ENCODE assay signal across 9 cellular contexts in genomic region chr7:149598721-149599308, GRCh38.
A peak's percentile ranks its signal among the peaks of the same experiment; 100 is the strongest.
DNase-seq lines count a peak whose midpoint lies in the region; ATAC-seq and TF ChIP-seq lines count a peak whose summit lies in the region.
"Had no signal": no experiment of that assay in that cellular context is flagged by ENCODE, and none has a peak within 500 bp of the region (broad histone marks: within the 10 kb centered on the region; RNA-seq: fewer than 3 reads in every experiment).

No MANE protein-coding gene starts in this region.

- H3K79me2 ChIP-seq in smooth muscle cell (ENCODE audit: low read depth): no peaks in the 10 kb centered on the region

- H3K36me3 Mint-ChIP-seq in T-cell: peaks cover 45% of the 10 kb centered on the region

- no peak overlapping the region for H2AFZ ChIP-seq in smooth muscle cell (ENCODE audit: low read depth)
- H2AFZ ChIP-seq: parathyroid adenoma had no signal

- no peaks in the 10 kb centered on the region for H3K27me3 Mint-ChIP-seq in T-cell

- no peak overlapping the region for H3K27ac Mint-ChIP-seq in T-cell

- H3K4me1 ChIP-seq in smooth muscle cell (ENCODE audit: low read depth): no peaks in the 10 kb centered on the region
- H3K4me1 ChIP-seq in Peyer's patch: no peaks in the 10 kb centered on the region
- H3K4me1 ChIP-seq: parathyroid adenoma had no signal

- in situ Hi-C loops in G401 (cut with HindIII; ENCODE audit: low sequenced_read_pairs): no loop called here

- peak; percentile 89 for ATAC-seq in SK-N-SH treated with all-trans-retinoic acid at 6 μM for 48 hours
- ATAC-seq in T-cell (replicated peaks in 1 of 4): no peak

- H3K9me3 Mint-ChIP-seq in T-cell: no peaks in the 10 kb centered on the region

- CTCF ChIA-PET in HEK293T (lab: Yijun Ruan, JAX): interaction anchor here (0.7 to 1.2 kb wide), 2 partner anchors 27 to 51 kb away, joined by 3 to 7 read pairs; no protein-coding TSS in a partner anchor
- CTCF ChIA-PET in T-cell (lab: Charles Lee): interaction anchor here in 1 of 2 donors (1.1 kb wide), 1 partner anchor 27 kb away, joined by 5 read pairs; no protein-coding TSS in a partner anchor

- POLR2A ChIA-PET in HEK293T (lab: Yijun Ruan, JAX) (interaction anchor here (0.7 kb wide), 1 partner anchor 103 kb away, joined by 3 read pairs; no protein-coding TSS in a partner anchor), T-cell (lab: Charles Lee) (no interaction called here)

- no peaks in the 10 kb centered on the region for H4K20me1 ChIP-seq in smooth muscle cell (ENCODE audit: low read depth)

- 100% methylated on average over 1 of the region's 1 CpG for whole genome bisulfite sequencing in smooth muscle cell (ENCODE audit: low lambda C conversion rate)

- no peak overlapping the region for H3K9ac ChIP-seq in smooth muscle cell (ENCODE audit: low read depth)
- H3K9ac ChIP-seq: parathyroid adenoma had no signal

- H3K4me2 ChIP-seq in smooth muscle cell: no peak overlapping the region

- H3K9me3 ChIP-seq in smooth muscle cell (replicated peaks; ENCODE audit: low read depth): no peaks in the 10 kb centered on the region
- H3K9me3 ChIP-seq in Peyer's patch: no peaks in the 10 kb centered on the region

- H3K4me3 ChIP-seq in foreskin fibroblast (ENCODE audit: low read depth in 1 of 2, low read length in 2 of 2) (no peak overlapping the region), smooth muscle cell (no peak overlapping the region), Peyer's patch (no peak overlapping the region)

- H3K27me3 ChIP-seq in smooth muscle cell (ENCODE audit: low read depth) (no peaks in the 10 kb centered on the region), Peyer's patch (no peaks in the 10 kb centered on the region)

- H3K4me3 Mint-ChIP-seq in T-cell: peak overlapping the region in 1 of 3 donors; percentile 77

- H3K27ac ChIP-seq in smooth muscle cell (ENCODE audit: low read depth) (no peak overlapping the region), Peyer's patch (no peak overlapping the region)
- H3K27ac ChIP-seq: parathyroid adenoma had no signal

- TF ChIP-seq POLR2A in Peyer's patch (IDR thresholded peaks at IDR 0.05): no peak

- no peaks in the 10 kb centered on the region for H3K36me3 ChIP-seq in smooth muscle cell (ENCODE audit: low read depth)
- H3K36me3 ChIP-seq in Peyer's patch: peaks cover 0 to 51% (median 0%) of the 10 kb centered on the region in 3 donors

- TF ChIP-seq CTCF in foreskin fibroblast (IDR thresholded peaks at IDR 0.05; ENCODE audit: low read depth, low read length): peak; percentile 46
- peak; percentile 50 for TF ChIP-seq CTCF in smooth muscle cell (IDR thresholded peaks at IDR 0.05; ENCODE audit: borderline replicate concordance, insufficient read depth, poor library complexity, severe bottlenecking)
- peak in 3 of 6 experiments; percentile 7 to 10 (median 8) for TF ChIP-seq CTCF in Peyer's patch (IDR thresholded peaks at IDR 0.05)

- H3F3A ChIP-seq in smooth muscle cell (ENCODE audit: low read depth): no peaks in the 10 kb centered on the region

- peak; percentile 78 for DNase-seq in G401 (ENCODE audit: low spot score)
- DNase-seq in HEK293T (ENCODE audit: extremely low spot score): peak; percentile 49
- peak; percentile 20 to 50 for DNase-seq in foreskin fibroblast
- DNase-seq in smooth muscle cell (lab: John Stamatoyannopoulos, UW; ENCODE audit: unreplicated experiment): no peak
- no peak for DNase-seq in Peyer's patch
- no peak for DNase-seq in T-cell
- no peak for DNase-seq in activated CD4-positive, CD25-positive, alpha-beta regulatory T cell (lab: John Stamatoyannopoulos, UW)

- peaks cover 33 to 38% (median 35%) of the 10 kb centered on the region in 3 donors for H3K4me1 Mint-ChIP-seq in T-cell

TF ChIP-seq in HEK293T, 16 proteins besides CTCF, POLR2A, EP300 and RAD21:
- TF ChIP-seq TARDBP (IDR thresholded peaks at IDR 0.05) (no peak), FOXA1 (IDR thresholded peaks at IDR 0.05) (no peak), SUZ12 (IDR thresholded peaks at IDR 0.05) (no peak), CTBP1 (IDR thresholded peaks at IDR 0.05; ENCODE audit: borderline replicate concordance) (no peak)

TF ChIP-seq in SK-N-SH treated with all-trans-retinoic acid at 6 μM for 48 hours, 23 proteins besides CTCF, POLR2A, EP300 and RAD21:
- TF ChIP-seq BACH2 (CRISPR knock-in tag; IDR thresholded peaks at IDR 0.05; ENCODE audit: borderline replicate concordance) (no peak), ZNF70 (CRISPR knock-in tag; IDR thresholded peaks at IDR 0.05) (no peak), POU6F1 (CRISPR knock-in tag; IDR thresholded peaks at IDR 0.05; ENCODE audit: borderline replicate concordance, low read depth) (no peak)

Comparison
In these comparisons a context has a peak if more than half of its experiments do, and no peak if none do; other contexts are left out.
1. DNase-seq: peak in G401 (single experiment), HEK293T (single experiment) and foreskin fibroblast (2 of 2); none in smooth muscle cell (single experiment), Peyer's patch (0 of 3), T-cell (0 of 34) and activated CD4-positive, CD25-positive, alpha-beta regulatory T cell (0 of 4).